In the genomic region with DNA sequence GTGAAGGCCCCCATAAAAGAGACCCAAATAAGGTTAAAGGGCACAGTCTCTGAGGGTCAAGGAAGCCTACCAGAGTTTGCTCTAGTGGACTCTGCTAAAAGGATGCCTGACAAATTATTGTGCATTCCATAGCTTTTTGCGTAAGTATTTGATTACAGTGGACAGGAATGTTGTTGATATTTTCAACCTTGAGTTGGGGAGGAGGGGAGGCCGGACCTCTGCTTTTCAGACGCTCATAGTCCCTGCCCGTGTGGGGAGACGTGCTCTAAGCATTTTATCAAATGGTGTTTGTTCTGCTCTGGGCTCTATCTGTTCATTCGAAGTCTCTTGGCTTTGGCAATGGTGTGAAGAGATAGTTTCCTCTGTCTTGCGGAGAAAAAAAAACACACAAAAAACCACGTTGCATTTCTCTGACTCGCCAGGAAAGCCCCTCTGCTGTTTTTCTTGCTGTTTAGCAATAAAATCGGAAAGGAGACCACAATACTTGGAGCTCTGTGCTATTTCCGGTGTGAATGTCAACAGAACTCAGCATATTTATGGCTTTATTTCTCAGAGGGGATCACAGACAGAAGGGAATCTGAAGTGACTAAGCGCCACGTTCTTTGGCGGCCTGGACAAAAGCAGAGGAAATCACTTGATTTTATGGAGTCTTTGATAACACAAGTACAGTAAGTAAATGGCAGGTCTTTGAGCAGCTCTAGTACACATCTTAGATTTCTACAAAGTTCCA, we compare ENCODE assay signal across 9 cellular contexts.
A peak's percentile ranks its signal among the peaks of the same experiment; 100 is the strongest.
DNase-seq lines count a peak whose midpoint lies in the region; ATAC-seq, FAIRE-seq and TF ChIP-seq lines count a peak whose summit lies in the region.
"Had no signal": no experiment of that assay in that cellular context is flagged by ENCODE, and none has a peak within 500 bp of the region (broad histone marks: within the 10 kb centered on the region; RNA-seq: fewer than 3 reads in every experiment).

No MANE protein-coding gene starts in this region.

- no peaks in the 10 kb centered on the region for H3K27me3 Mint-ChIP-seq in osteocyte (ENCODE audit: unreplicated experiment)

- FAIRE-seq in endometrium (lab: Jason Lieb, UNC): peak; percentile 88

- no peaks in the 10 kb centered on the region for H3K27me3 ChIP-seq in foreskin keratinocyte
- H3K27me3 ChIP-seq: heart right ventricle had no signal

- H3K27ac Mint-ChIP-seq in osteocyte (ENCODE audit: unreplicated experiment): peak overlapping the region; percentile 93

- no peaks in the 10 kb centered on the region for H3K4me1 ChIP-seq in foreskin keratinocyte

- no peak for TF ChIP-seq CTCF in osteocyte (IDR thresholded peaks at IDR 0.05)
- no peak for TF ChIP-seq CTCF in foreskin keratinocyte (conservative IDR thresholded peaks at IDR 0.05)

- no peaks in the 10 kb centered on the region for H3K9me3 Mint-ChIP-seq in osteocyte (ENCODE audit: unreplicated experiment)

- peaks cover 23% of the 10 kb centered on the region for H3K4me1 Mint-ChIP-seq in osteocyte (ENCODE audit: unreplicated experiment)

- H3K27ac ChIP-seq in foreskin keratinocyte: no peak overlapping the region

- ATAC-seq in GM21786 (IDR thresholded peaks at IDR 0.05; ENCODE audit: unreplicated experiment) (no peak), foreskin keratinocyte (no peak)
- ATAC-seq: heart right ventricle had no signal

- H3K4me3 Mint-ChIP-seq in osteocyte (ENCODE audit: unreplicated experiment): peak overlapping the region; percentile 15

- H3K36me3 Mint-ChIP-seq in osteocyte (ENCODE audit: unreplicated experiment): no peaks in the 10 kb centered on the region

- peak; percentile 91 for DNase-seq in ELR (ENCODE audit: low read depth)
- DNase-seq in RPMI7951 (ENCODE audit: low read depth): peak; percentile 78
- DNase-seq in osteocyte (ENCODE audit: extremely low spot score, unreplicated experiment): no peak
- DNase-seq in hypothalamus (lab: John Stamatoyannopoulos, UW): no peak
- no peak for DNase-seq in activated effector memory CD4-positive, alpha-beta T cell treated with Interleukin-2 at 50 U/mL for 16 hours
- DNase-seq in foreskin keratinocyte: no peak
- DNase-seq: heart right ventricle had no signal

Comparison
In these comparisons a context has a peak if more than half of its experiments do, and no peak if none do; other contexts are left out.
1. DNase-seq: peak in ELR (single experiment) and RPMI7951 (single experiment); none in osteocyte (single experiment), hypothalamus (0 of 51), activated effector memory CD4-positive, alpha-beta T cell treated with Interleukin-2 at 50 U/mL for 16 hours (single experiment) and foreskin keratinocyte (0 of 2).